In the genomic region with DNA sequence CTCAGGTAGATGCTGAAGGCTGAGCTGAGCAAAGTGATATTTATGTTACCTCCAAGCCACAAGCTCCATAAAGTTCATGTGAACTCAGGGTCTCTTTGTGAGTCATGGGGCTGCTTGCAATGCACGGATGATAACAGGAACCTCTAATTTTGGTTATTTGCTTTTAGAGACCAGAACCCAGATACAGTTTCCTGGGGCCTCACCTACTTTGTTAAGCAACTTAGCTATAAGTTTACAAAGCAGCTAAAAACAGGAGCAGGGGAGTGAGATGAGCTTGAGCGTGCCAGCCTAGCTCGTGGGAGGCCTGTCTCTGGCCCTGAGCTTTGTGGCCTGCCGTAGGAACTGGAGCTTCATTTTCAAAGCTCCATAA, we compare ENCODE assay signal across 8 cellular contexts. TPM values are rescaled to one million over a fixed set of nuclear protein-coding genes. Genes with fewer than 3 reads are reported as not detected.
A peak's percentile ranks its signal among the peaks of the same experiment; 100 is the strongest.
DNase-seq lines count a peak whose midpoint lies in the region; ATAC-seq and TF ChIP-seq lines count a peak whose summit lies in the region.

No MANE protein-coding gene starts in this region.

- 0 out of 2 replicates have a peak overlapping the region, but pooled peaks have one; percentile 12 for H3K9ac ChIP-seq in BLaER1
- peak overlapping the region; percentile 68 for H3K9ac ChIP-seq in mesenchymal stem cell (ENCODE audit: low read length)

- peak overlapping the region; percentile 72 for H2AK5ac ChIP-seq in mesenchymal stem cell (ENCODE audit: low read length, severe bottlenecking)

- H3K79me1 ChIP-seq in mesenchymal stem cell (replicated peaks; ENCODE audit: low read length, poor library complexity, severe bottlenecking): peaks cover 17% of the 10 kb centered on the region

- peak overlapping the region; percentile 2 to 13 for H3K18ac ChIP-seq in mesenchymal stem cell (ENCODE audit: low read depth in 1 of 2, low read length in 2 of 2)

- H3K27ac ChIP-seq in BLaER1 (peak overlapping the region; percentile 19), mesenchymal stem cell (ENCODE audit: low read length, poor library complexity, severe bottlenecking) (peak overlapping the region; percentile 85), upper lobe of left lung (peak overlapping the region; percentile 64 to 76 (median 71)), ascending aorta (no peak overlapping the region)

- peak overlapping the region; percentile 75 for H2BK5ac ChIP-seq in mesenchymal stem cell (ENCODE audit: low read depth, low read length, poor library complexity, severe bottlenecking)

- H2BK15ac ChIP-seq in mesenchymal stem cell (ENCODE audit: low read depth, poor library complexity, severe bottlenecking): no peak overlapping the region

- TF ChIP-seq POLR2A in upper lobe of left lung (IDR thresholded peaks at IDR 0.05): no peak

- H4K91ac ChIP-seq in mesenchymal stem cell (ENCODE audit: low read length): no peak overlapping the region

- peaks cover 31% of the 10 kb centered on the region for H3K36me3 ChIP-seq in BLaER1
- H3K36me3 ChIP-seq in mesenchymal stem cell (ENCODE audit: control insufficient read depth in 1 of 2, insufficient read depth in 2 of 2, low read depth in 1 of 2, low read length in 2 of 2): peaks cover 8 to 10% of the 10 kb centered on the region in 2 experiments
- peaks cover under 1 to 8% (median 4%) of the 10 kb centered on the region in 4 donors for H3K36me3 ChIP-seq in upper lobe of left lung
- H3K36me3 ChIP-seq in ascending aorta: peaks cover 6 to 11% of the 10 kb centered on the region in 2 donors

- peak; percentile 15 for DNase-seq in M059J (ENCODE audit: low read depth)
- DNase-seq in activated naive CD4-positive, alpha-beta T cell treated with anti-CD3 and anti-CD28 coated beads, Interleukin-2, amount 50 U/mL, for 16 hours: peak; percentile 51
- DNase-seq in mesenchymal stem cell: no peak
- DNase-seq in upper lobe of left lung: no peak
- no peak for DNase-seq in NCI-H2107 (lab: John Stamatoyannopoulos, UW)
- no peak for DNase-seq in ascending aorta (ENCODE audit: low spot score in 2 of 2)

- no peaks in the 10 kb centered on the region for H3K9me3 ChIP-seq in BLaER1
- H3K9me3 ChIP-seq in mesenchymal stem cell (ENCODE audit: control insufficient read depth, low read length): no peaks in the 10 kb centered on the region
- no peaks in the 10 kb centered on the region for H3K9me3 ChIP-seq in upper lobe of left lung
- H3K9me3 ChIP-seq in ascending aorta: no peaks in the 10 kb centered on the region

- H3K4me1 ChIP-seq in BLaER1 (peaks cover 63% of the 10 kb centered on the region), mesenchymal stem cell (ENCODE audit: control insufficient read depth, insufficient read depth, low read depth, low read length) (peaks cover 25% of the 10 kb centered on the region), upper lobe of left lung (peaks cover 17 to 51% (median 28%) of the 10 kb centered on the region in 4 donors), ascending aorta (no peaks in the 10 kb centered on the region)

- no peak overlapping the region for H2BK12ac ChIP-seq in mesenchymal stem cell (ENCODE audit: low read length in 2 of 2)

- H3K27me3 ChIP-seq in BLaER1: no peaks in the 10 kb centered on the region
- no peaks in the 10 kb centered on the region for H3K27me3 ChIP-seq in mesenchymal stem cell (ENCODE audit: control insufficient read depth in 1 of 2, insufficient read depth in 1 of 2, low read length in 2 of 2)
- H3K27me3 ChIP-seq in upper lobe of left lung: no peaks in the 10 kb centered on the region
- no peaks in the 10 kb centered on the region for H3K27me3 ChIP-seq in ascending aorta

- intact Hi-C loops in ascending aorta (cut with DNase I): no loop called here

- no peak overlapping the region for H4K8ac ChIP-seq in mesenchymal stem cell (ENCODE audit: low read length)

- no peak overlapping the region for H3K23ac ChIP-seq in mesenchymal stem cell (ENCODE audit: low read length in 2 of 2)

- no peak overlapping the region for H2BK120ac ChIP-seq in mesenchymal stem cell (ENCODE audit: low read depth, low read length)

- no peak overlapping the region for H3K14ac ChIP-seq in mesenchymal stem cell (ENCODE audit: low read length in 2 of 2)

- WGBS in mesenchymal stem cell: 48% methylated on average over 3 of the region's 4 CpGs
- 47 to 72% methylated on average over 4 of the region's 4 CpGs for WGBS in upper lobe of left lung, 2 donors

- no peak for TF ChIP-seq EP300 in upper lobe of left lung (IDR thresholded peaks at IDR 0.05)

- H2AFZ ChIP-seq in mesenchymal stem cell (ENCODE audit: low read depth, low read length): no peak overlapping the region

- TF ChIP-seq CTCF in upper lobe of left lung (IDR thresholded peaks at IDR 0.05): no peak
- TF ChIP-seq CTCF in ascending aorta (IDR thresholded peaks at IDR 0.05): no peak

- no peak overlapping the region for H3K4me3 ChIP-seq in BLaER1
- H3K4me3 ChIP-seq in mesenchymal stem cell (ENCODE audit: insufficient read depth in 1 of 2, low read depth in 1 of 2, low read length in 2 of 2): peak overlapping the region in 1 of 2 experiments; percentile 11
- no peak overlapping the region for H3K4me3 ChIP-seq in upper lobe of left lung
- no peak overlapping the region for H3K4me3 ChIP-seq in ascending aorta

- H3K4ac ChIP-seq in mesenchymal stem cell (ENCODE audit: low read depth in 1 of 2, low read length in 2 of 2): no peak overlapping the region

- ATAC-seq in GM21447 (IDR thresholded peaks at IDR 0.05; ENCODE audit: unreplicated experiment) (peak; percentile 47), upper lobe of left lung (ENCODE audit: low FRiP score in 2 of 2) (no peak)

- peaks cover 97% of the 10 kb centered on the region for H4K20me1 ChIP-seq in BLaER1

- H3K4me2 ChIP-seq in BLaER1: peak overlapping the region; percentile 26
- no peak overlapping the region for H3K4me2 ChIP-seq in mesenchymal stem cell (ENCODE audit: low read length, poor library complexity, severe bottlenecking)

RNA-seq across cellular contexts. Expression of gene SREBF2, which starts 29.2 kb away (rescaled TPM):
- 30.3 and 44.9 TPM in 2 replicates for total RNA-seq in M059J (2014; rRNA removed; shearing (Covaris generic))
- polyA plus RNA-seq in mesenchymal stem cell (2013, experiment 1 of 2): 98.2 TPM
- 93.9 TPM for polyA plus RNA-seq in mesenchymal stem cell (2013, experiment 2 of 2)
- 100 to 1,000 TPM; 124 to 175 (median 145) TPM for total RNA-seq in upper lobe of left lung
- 46.1 TPM for total RNA-seq in ascending aorta

RNA-seq across cellular contexts. Expression of gene SHISA8, which starts 52.7 kb away (rescaled TPM):
- total RNA-seq in M059J (2014; rRNA removed; shearing (Covaris generic)): not detected in 2 replicates
- not detected for polyA plus RNA-seq in mesenchymal stem cell (2013, experiment 1 of 2)
- not detected for polyA plus RNA-seq in mesenchymal stem cell (2013, experiment 2 of 2)
- under 1 TPM in 1 of 6 donors, not detected in 5; 0.17 TPM for total RNA-seq in upper lobe of left lung
- not detected for total RNA-seq in ascending aorta

Comparison
In these comparisons a context has a peak if more than half of its experiments do, and no peak if none do; other contexts are left out.
1. H3K27ac ChIP-seq: peak in BLaER1 (single experiment), mesenchymal stem cell (single experiment) and upper lobe of left lung (4 of 4); none in ascending aorta (0 of 2).
2. DNase-seq: peak in M059J (single experiment) and activated naive CD4-positive, alpha-beta T cell treated with anti-CD3 and anti-CD28 coated beads, Interleukin-2, amount 50 U/mL, for 16 hours (single experiment); none in mesenchymal stem cell (single experiment), upper lobe of left lung (0 of 2), NCI-H2107 (single experiment) and ascending aorta (0 of 2).